Comparison of ENCODE assay signal across 8 cellular contexts in the genomic region with DNA sequence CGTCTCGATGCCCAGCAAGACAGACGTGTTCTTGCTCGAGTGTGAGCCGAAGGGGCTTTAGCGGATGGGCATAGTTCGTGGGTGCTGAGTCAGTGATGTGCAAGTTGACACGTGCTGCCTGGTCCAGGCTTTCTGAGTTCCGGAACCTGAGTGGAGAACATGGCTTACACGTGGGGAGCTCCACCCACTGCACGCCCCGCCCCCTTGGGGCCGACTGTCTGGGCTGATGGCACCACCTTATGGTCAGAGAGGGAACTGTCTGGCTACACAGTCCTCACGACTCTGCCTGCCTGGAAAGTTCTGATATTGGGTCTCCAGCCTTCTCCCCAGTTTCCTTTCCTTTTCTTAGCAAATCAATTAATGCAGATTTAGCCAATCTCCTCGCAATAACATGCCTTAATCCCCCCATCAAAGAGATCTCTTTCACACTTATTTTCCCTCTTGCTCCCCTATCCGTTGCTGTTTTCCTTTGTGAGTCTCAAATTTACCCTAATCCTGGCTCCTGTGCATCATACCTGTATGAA.
DNase-seq lines count a peak whose midpoint lies in the region; ATAC-seq and TF ChIP-seq lines count a peak whose summit lies in the region.

No MANE protein-coding gene starts in this region.

- H3K27ac ChIP-seq in 22Rv1: no peak overlapping the region

- TF ChIP-seq CTCF in 22Rv1 (IDR thresholded peaks at IDR 0.05): peak; percentile 92

- peak; percentile 61 for DNase-seq in NCI-H2029 treated with DMSO at 0.1 percent for 48 hours (lab: John Stamatoyannopoulos, UW)
- peak; percentile 85 for DNase-seq in UCSD-AML1 (lab: John Stamatoyannopoulos, UW; ENCODE audit: unreplicated experiment)
- peak; percentile 60 for DNase-seq in brain pericyte (ENCODE audit: low read depth, low spot score)
- peak; percentile 89 for DNase-seq in islet precursor cell
- DNase-seq in stimulated activated CD4-positive, alpha-beta T cell treated with anti-CD3 and anti-CD28 coated beads, Interleukin-1b, Interleukin-23, amount 100 ng/mL, for 24 hours (ENCODE audit: low read depth in 4 of 4, low spot score in 1 of 4): peak; percentile 42 to 83 (median 64)

- ATAC-seq in GM18502 (IDR thresholded peaks at IDR 0.05; ENCODE audit: poor library complexity, unreplicated experiment) (peak; percentile 59), HG02885 (IDR thresholded peaks at IDR 0.05; ENCODE audit: poor library complexity, unreplicated experiment) (peak; percentile 71)
